ENCODE assay signal across 8 cellular contexts in the genomic region with DNA sequence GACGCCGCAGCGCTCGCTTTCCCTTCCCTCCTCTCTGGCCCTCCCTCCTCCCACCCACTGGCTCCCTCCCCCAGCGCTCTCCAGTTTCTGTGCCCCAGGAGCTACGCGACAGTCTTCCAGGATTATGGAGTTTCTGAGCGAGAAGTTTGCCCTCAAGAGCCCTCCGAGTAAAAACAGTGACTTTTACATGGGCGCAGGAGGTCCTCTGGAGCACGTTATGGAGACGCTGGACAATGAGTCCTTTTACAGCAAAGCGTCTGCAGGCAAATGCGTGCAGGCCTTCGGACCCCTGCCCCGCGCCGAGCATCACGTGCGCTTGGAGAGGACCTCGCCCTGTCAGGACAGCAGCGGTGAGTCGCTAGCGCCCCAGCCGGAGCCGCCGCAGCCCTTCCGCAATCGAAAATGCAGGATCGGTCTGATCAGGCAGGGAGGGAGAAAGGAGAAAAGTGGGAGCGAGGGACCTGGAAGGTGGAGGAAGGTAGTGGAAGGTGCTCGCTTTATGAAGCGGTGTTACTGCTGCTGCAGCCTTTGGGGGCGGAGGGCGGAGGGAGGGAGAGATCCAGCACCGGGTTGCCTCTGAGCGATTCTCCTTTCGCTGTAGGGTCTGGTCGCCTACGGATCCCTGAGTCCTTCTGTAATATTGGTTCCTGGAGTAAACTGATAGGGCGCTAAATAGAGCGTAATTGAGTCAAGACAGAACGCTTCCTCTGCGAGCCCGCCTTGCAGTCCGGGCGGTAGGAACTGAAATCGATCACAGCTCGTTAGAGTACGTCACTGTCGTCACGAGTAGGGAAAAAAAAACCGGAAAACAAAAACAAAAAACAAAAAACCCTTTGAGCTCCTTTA. TPM values are rescaled to one million over a fixed set of nuclear protein-coding genes. Genes with fewer than 3 reads are reported as not detected.
DNase-seq lines count a peak whose midpoint lies in the region; FAIRE-seq and TF ChIP-seq lines count a peak whose summit lies in the region.

Gene ALX1 (plus strand): TSS at position 83 of the 846 bp plus-strand sequence. CDS start 42 bp downstream, at position 125.

- POLR2A ChIA-PET in H1 (lab: Charles Lee; ENCODE audit: partially characterized antibody) = interaction anchor here (0.6 to 1.4 kb wide), 5 partner anchors 9 to 369 kb away, joined by 3 to 5 read pairs (median 3); partner anchors contain the start of genes LRRIQ1 and TSPAN19

- FAIRE-seq in D721Med (lab: Jason Lieb, UNC) (no peak), H1 (lab: Jason Lieb, UNC) (peak; percentile 57)

- CTCF ChIA-PET in H1 (lab: Charles Lee; ENCODE audit: partially characterized antibody) = interaction anchor here (0.6 to 2.0 kb wide), 8 partner anchors 10 to 1010 kb away, joined by 3 to 5 read pairs (median 3); no protein-coding TSS in a partner anchor

- no peak within 1 kb of the TSS for H2AK5ac ChIP-seq in H9 (ENCODE audit: insufficient read length, low read length)
- H2AK5ac ChIP-seq in H1 (ENCODE audit: low read depth, low read length) = no peak within 1 kb of the TSS

- WGBS in H9 (ENCODE audit: extremely low coverage, insufficient read length, low lambda C conversion rate) = no CpG with 5 or more reads among the region's 53 CpGs
- WGBS in H1 (ENCODE audit: extremely low coverage in 1 of 2, insufficient coverage in 1 of 2, insufficient read length in 1 of 2, insufficient replicate concordance in 2 of 2, low coverage in 1 of 2, low lambda C conversion rate in 2 of 2, missing lambda C conversion rate in 1 of 2), 2 experiments = 1% methylated on average over 49 of the region's 53 CpGs; no CpG with 5 or more reads in 1 of the 2 experiments

- H2BK5ac ChIP-seq in H9 (ENCODE audit: insufficient read length, low read length) = no peak within 1 kb of the TSS
- H2BK5ac ChIP-seq in H1 (ENCODE audit: low read depth, low read length) = peak within 1 kb of the TSS; percentile 64; the same call in 1 of the 2 replicates

- no peaks in the 10 kb centered on the region; a peak in 1 of 7 replicates for H3K36me3 Mint-ChIP-seq in H9 (ENCODE audit: insufficient read depth in 1 of 3, low read depth in 3 of 3)

- H3K27ac ChIP-seq in H9 (ENCODE audit: insufficient read length, low read depth, low read length) = peak within 1 kb of the TSS; percentile 72
- peak within 1 kb of the TSS; percentile 39; the same call in 1 of the 2 replicates for H3K27ac ChIP-seq in H1 (ENCODE audit: low read depth, low read length)
- H3K27ac ChIP-seq in mucosa of rectum (ENCODE audit: low read depth in 2 of 2, low read length in 2 of 2) = no peak within 1 kb of the TSS

- H4K91ac ChIP-seq in H9 (ENCODE audit: insufficient read length, low read depth, low read length) (no peak within 1 kb of the TSS), H1 (replicated peaks; ENCODE audit: insufficient read length, low read length) (no peak within 1 kb of the TSS)

- H3K4me2 ChIP-seq in H9 (ENCODE audit: insufficient read depth, insufficient read length, low read length) (peak within 1 kb of the TSS; percentile 87), H1 (ENCODE audit: insufficient read depth in 1 of 2, low read depth in 2 of 2, low read length in 2 of 2) (peak within 1 kb of the TSS; percentile 79 to 88)

- H4K5ac ChIP-seq in H9 (ENCODE audit: insufficient read length, low read depth, low read length) = no peak within 1 kb of the TSS
- no peak within 1 kb of the TSS for H4K5ac ChIP-seq in H1 (ENCODE audit: insufficient read length, low read depth, low read length)

- H3K79me1 ChIP-seq in H9 (ENCODE audit: insufficient read depth, low read depth, low read length, poor library complexity, severe bottlenecking) = no peaks in the 10 kb centered on the region
- H3K79me1 ChIP-seq in H1 (ENCODE audit: low read depth, low read length) = no peaks in the 10 kb centered on the region

- H2BK15ac ChIP-seq in H9 (ENCODE audit: low read depth, low read length) = no peak within 1 kb of the TSS
- H2BK15ac ChIP-seq in H1 (ENCODE audit: low read length) = no peak within 1 kb of the TSS; the same call in 1 of the 2 replicates

- H3K9ac ChIP-seq in H9 (ENCODE audit: extremely low read depth, insufficient read length, low read length) (peak within 1 kb of the TSS; percentile 42), H1 (replicated peaks in 1 of 4; ENCODE audit: extremely low read depth in 1 of 4, low read depth in 3 of 4, low read length in 3 of 4) (peak within 1 kb of the TSS; percentile 42 to 71 (median 57); a peak in 6 of 7 replicates), mucosa of rectum (ENCODE audit: low read depth in 1 of 2, low read length in 2 of 2) (no peak within 1 kb of the TSS)

- H3K27me3 Mint-ChIP-seq in H9 (ENCODE audit: low read depth) = peaks cover 55% of the 10 kb centered on the region

- H3K4ac ChIP-seq in H9 (ENCODE audit: low read depth, low read length) = no peak within 1 kb of the TSS
- H3K4ac ChIP-seq in H1 (replicated peaks; ENCODE audit: insufficient read length, low read depth, low read length) = peak within 1 kb of the TSS; percentile 41

- H3K27ac Mint-ChIP-seq in H9 = peak within 1 kb of the TSS; percentile 94 to 99 (median 94); a peak in 6 of 7 replicates

- no peak within 1 kb of the TSS for H3K23ac ChIP-seq in H9 (ENCODE audit: insufficient read length, low read depth, low read length)
- no peak within 1 kb of the TSS for H3K23ac ChIP-seq in H1 (ENCODE audit: insufficient read length)

- H3K4me3 ChIP-seq in H1 (ENCODE audit: extremely low read depth in 1 of 4, insufficient read depth in 2 of 4, low read depth in 3 of 4, low read length in 4 of 4) = peak within 1 kb of the TSS; percentile 68 to 86 (median 78)
- peak within 1 kb of the TSS; percentile 57 to 72 for H3K4me3 ChIP-seq in mucosa of rectum (ENCODE audit: low read length in 2 of 2)

- peak in 1 of 2 experiments; percentile 44; a peak in 1 of 3 replicates for TF ChIP-seq POLR2A in H1 (IDR thresholded peaks at IDR 0.05; ENCODE audit: control extremely low read depth in 1 of 2, low read depth in 2 of 2, low read length in 2 of 2)

- peaks cover 19 to 37% of the 10 kb centered on the region in 2 experiments for H3K4me1 Mint-ChIP-seq in H9

- peak within 1 kb of the TSS; percentile 51 for H2AFZ ChIP-seq in H9 (ENCODE audit: low read length)
- H2AFZ ChIP-seq in H1 (ENCODE audit: low read length) = peak within 1 kb of the TSS; percentile 86

- H3K14ac ChIP-seq in H9 (ENCODE audit: insufficient read depth, low read length) (peak within 1 kb of the TSS; percentile 51; the same call in 1 of the 2 replicates), H1 (ENCODE audit: insufficient read length) (no peak within 1 kb of the TSS)

- H2BK20ac ChIP-seq in H9 (ENCODE audit: low read depth, low read length, poor library complexity, severe bottlenecking) = no peak within 1 kb of the TSS
- 0 out of 2 replicates have a peak within 1 kb of the TSS, but pooled peaks have one; percentile 15 for H2BK20ac ChIP-seq in H1 (ENCODE audit: low read length)

- H3K79me2 ChIP-seq in H9 (ENCODE audit: insufficient read depth, low read length) (no peaks in the 10 kb centered on the region), H1 (ENCODE audit: control insufficient read depth in 1 of 2, insufficient read depth in 2 of 2, low read length in 2 of 2) (no peaks in the 10 kb centered on the region)

- H3K56ac ChIP-seq in H9 (ENCODE audit: insufficient read length, low read depth, low read length) (no peak within 1 kb of the TSS), H1 (replicated peaks; ENCODE audit: insufficient read length, low read depth, low read length) (no peak within 1 kb of the TSS)

- no peaks in the 10 kb centered on the region for H3K4me1 ChIP-seq in H9 (ENCODE audit: insufficient read depth, low read length)
- H3K4me1 ChIP-seq in H1 (replicated peaks in 1 of 4; ENCODE audit: control insufficient read depth in 3 of 4, insufficient read depth in 4 of 4, low read length in 3 of 4) = peaks cover 2 to 16% (median 5%) of the 10 kb centered on the region in 4 experiments
- peaks cover 0 to 7% of the 10 kb centered on the region in 2 donors for H3K4me1 ChIP-seq in mucosa of rectum (ENCODE audit: control insufficient read depth in 2 of 2, insufficient read depth in 2 of 2, low read length in 2 of 2)

- peak within 1 kb of the TSS; percentile 12 for H3K18ac ChIP-seq in H9 (ENCODE audit: insufficient read length, low read depth, low read length)
- peak within 1 kb of the TSS; percentile 42; the same call in 1 of the 2 replicates for H3K18ac ChIP-seq in H1 (ENCODE audit: extremely low read depth, low read length)

- H3T11ph ChIP-seq in H9 (ENCODE audit: low read length) = no peak within 1 kb of the TSS

- H3K9me3 ChIP-seq in H9 (ENCODE audit: control insufficient read depth, low read depth, low read length) (no peaks in the 10 kb centered on the region), H1 (ENCODE audit: insufficient read depth in 2 of 2, low read depth in 1 of 2, low read length in 1 of 2) (no peaks in the 10 kb centered on the region), mucosa of rectum (ENCODE audit: control insufficient read depth in 2 of 2, low read length in 2 of 2) (no peaks in the 10 kb centered on the region)

- H3K23me2 ChIP-seq in H9 (ENCODE audit: insufficient read length, low read depth, low read length, poor library complexity, severe bottlenecking) = peaks cover 21% of the 10 kb centered on the region
- H3K23me2 ChIP-seq in H1 (ENCODE audit: low read depth, low read length) = peaks cover 19% of the 10 kb centered on the region

- H3K36me3 ChIP-seq in H1 (ENCODE audit: control insufficient read depth in 2 of 4, insufficient read depth in 4 of 4, low read length in 3 of 4) (no peaks in the 10 kb centered on the region), mucosa of rectum (ENCODE audit: control insufficient read depth in 2 of 2, insufficient read depth in 2 of 2, low read length in 2 of 2) (no peaks in the 10 kb centered on the region)

- peaks cover 0 to 3% of the 10 kb centered on the region in 2 experiments; a peak in 1 of 5 replicates for H3K9me3 Mint-ChIP-seq in H9

- TF ChIP-seq RAD21 in H1 (IDR thresholded peaks at IDR 0.05 in 1 of 2, conservative IDR thresholded peaks at IDR 0.05 in 1 of 2; ENCODE audit: low read depth in 2 of 2, low read length in 2 of 2) = peak; percentile 32 to 37

- H4K20me1 ChIP-seq in H9 (ENCODE audit: control insufficient read depth, insufficient read depth, insufficient read length) (no peaks in the 10 kb centered on the region), H1 (replicated peaks in 1 of 2; ENCODE audit: control insufficient read depth in 1 of 2, insufficient read depth in 2 of 2, low read length in 2 of 2) (peaks cover under 1 to 8% of the 10 kb centered on the region in 2 experiments)

- H3K4me3 Mint-ChIP-seq in H9 = peak within 1 kb of the TSS; percentile 87 to 99

- H3K27me3 ChIP-seq in H9 (ENCODE audit: insufficient read depth, low read length) = peaks cover 37% of the 10 kb centered on the region
- peaks cover 34 to 43% (median 40%) of the 10 kb centered on the region in 4 experiments for H3K27me3 ChIP-seq in H1 (replicated peaks in 1 of 4; ENCODE audit: control insufficient read depth in 3 of 4, extremely low read depth in 1 of 4, insufficient read depth in 3 of 4, low read length in 3 of 4)
- H3K27me3 ChIP-seq in mucosa of rectum (ENCODE audit: control insufficient read depth in 2 of 2, insufficient read depth in 2 of 2, low read length in 2 of 2) = peaks cover 44 to 56% of the 10 kb centered on the region in 2 donors

- TF ChIP-seq CTCF in D721Med (IDR thresholded peaks at IDR 0.05; ENCODE audit: insufficient read depth, missing control alignments) (no peak), H9 (conservative IDR thresholded peaks at IDR 0.05) (peak; percentile 28; the same call in 1 of the 3 replicates), H1 (IDR thresholded peaks at IDR 0.05; ENCODE audit: control extremely low read depth in 1 of 3, insufficient read depth in 1 of 3, low read depth in 1 of 3, low read length in 3 of 3) (peak in 2 of 3 experiments; percentile 10 to 32; a peak in 2 of 4 replicates)

- 0 out of 3 replicates have a peak, but pooled peaks of 1 of the 2 experiments have one; percentile 5 for TF ChIP-seq EP300 in H1 (IDR thresholded peaks at IDR 0.05; ENCODE audit: borderline replicate concordance in 1 of 2, low read depth in 2 of 2, low read length in 2 of 2)

- H2BK120ac ChIP-seq in H9 (ENCODE audit: low read depth, low read length, poor library complexity, severe bottlenecking) (no peak within 1 kb of the TSS), H1 (replicated peaks; ENCODE audit: low read depth, low read length) (no peak within 1 kb of the TSS)

- H2BK12ac ChIP-seq in H9 (ENCODE audit: insufficient read length, low read depth, low read length) = no peak within 1 kb of the TSS
- peak within 1 kb of the TSS; percentile 6; the same call in 1 of the 2 replicates for H2BK12ac ChIP-seq in H1 (ENCODE audit: low read depth, low read length)

- no peak within 1 kb of the TSS for H4K8ac ChIP-seq in H9 (replicated peaks; ENCODE audit: insufficient read length, low read depth, low read length)
- peak within 1 kb of the TSS; percentile 45 for H4K8ac ChIP-seq in H1 (ENCODE audit: extremely low read depth, insufficient read depth, low read length)

- peak; percentile 26 for DNase-seq in D721Med (ENCODE audit: insufficient read length, low spot score)
- DNase-seq in H9 = peak; percentile 94
- peak; percentile 69 for DNase-seq in NCI-H82 treated with DMSO at 0.1 percent for 48 hours (lab: John Stamatoyannopoulos, UW; ENCODE audit: unreplicated experiment)
- DNase-seq in H1 (ENCODE audit: low read depth in 1 of 2, low spot score in 2 of 2) = peak in 1 of 2 experiments; percentile 87
- no peak for DNase-seq in SHP77 treated with DMSO at 0.1 percent for 48 hours (lab: John Stamatoyannopoulos, UW)
- no peak for DNase-seq in C1 segment of cervical spinal cord (lab: John Stamatoyannopoulos, UW)
- DNase-seq in stimulated activated CD4-positive, alpha-beta T cell treated with anti-CD3 and anti-CD28 coated beads, Interleukin-4, amount 100 ng/mL, for 4 hours = no peak

RNA-seq across cellular contexts. Expression of gene ALX1, which starts in this region (rescaled TPM):
- 2.1 and 3.2 TPM in 2 replicates for total RNA-seq in H9 (2021)
- 0.73 and 0.80 TPM in 2 replicates for total RNA-seq in H1 (2021; fragmentation: NEBNext Ultra II Directional; extraction: Animal tissue kit (Norgen Biotek cat#: 25700))
- 0.28 and 0.41 TPM in 2 replicates for polyA plus RNA-seq in H1 (2011; rRNA removed)
- 0.78 TPM for polyA plus RNA-seq in H1 (2011; cell fraction: cytosol; rRNA removed)
- 0.51 TPM for polyA plus RNA-seq in H1 (2011; cell fraction: nucleus; rRNA removed)
- polyA plus RNA-seq in H1 (2012, experiment 1 of 2) = 0.56 to 0.73 TPM (median 0.59 TPM) in 4 replicates
- polyA plus RNA-seq in H1 (2012, experiment 2 of 2) = 0.16 TPM
- 0.67 TPM for polyA plus RNA-seq in H1 (2013, experiment 1 of 2)
- polyA plus RNA-seq in H1 (2013, experiment 2 of 2) = 0.52 TPM
- 0.34 and 0.63 TPM in 2 replicates for polyA minus RNA-seq in H1 (2011; rRNA and poly(A)+ RNA removed)
- polyA minus RNA-seq in H1 (2011; cell fraction: cytosol; rRNA and poly(A)+ RNA removed) = 1.0 TPM
- polyA minus RNA-seq in H1 (2011; cell fraction: nucleus; rRNA and poly(A)+ RNA removed) = 1.3 TPM

Comparison
In these comparisons a context has a peak if more than half of its experiments do, and no peak if none do; other contexts are left out.
1. DNase-seq: peak in D721Med (single experiment), H9 (single experiment) and NCI-H82 treated with DMSO at 0.1 percent for 48 hours (single experiment); none in SHP77 treated with DMSO at 0.1 percent for 48 hours (single experiment), C1 segment of cervical spinal cord (0 of 14) and stimulated activated CD4-positive, alpha-beta T cell treated with anti-CD3 and anti-CD28 coated beads, Interleukin-4, amount 100 ng/mL, for 4 hours (0 of 2).
2. H3K27ac ChIP-seq: peak in H9 (single experiment) and H1 (single experiment); none in mucosa of rectum (0 of 2).
3. H3K9ac ChIP-seq: peak in H9 (single experiment) and H1 (4 of 4); none in mucosa of rectum (0 of 2).